25 cellular contexts compared by ENCODE assay signal in the genomic region with DNA sequence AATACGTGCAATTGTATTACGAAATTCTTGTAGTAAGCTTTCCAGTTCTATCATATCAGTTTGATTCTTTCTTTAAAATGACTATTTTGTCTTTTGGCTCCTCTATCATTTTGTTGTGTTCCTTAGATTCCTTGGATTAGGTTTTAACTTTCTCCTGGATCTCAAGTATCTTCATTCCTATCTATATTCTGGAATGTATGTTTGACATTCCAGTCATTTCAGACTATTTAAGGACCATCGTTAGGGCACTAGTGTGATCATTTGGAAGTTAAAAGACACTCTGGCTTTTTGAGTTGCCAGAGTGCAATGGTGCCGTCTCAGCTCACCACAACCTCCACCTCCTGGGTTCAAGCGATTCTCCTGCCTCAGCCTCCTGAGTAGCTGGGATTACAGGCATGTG. TPM values are rescaled to one million over a fixed set of nuclear protein-coding genes. Genes with fewer than 3 reads are reported as not detected.
"Had no signal": no experiment of that assay in that cellular context is flagged by ENCODE, and none has a peak within 500 bp of the region (broad histone marks: within the 10 kb centered on the region; RNA-seq: fewer than 3 reads in every experiment).

No MANE protein-coding gene starts in this region.

- H3K27me3 ChIP-seq: ascending aorta, body of pancreas, breast epithelium, SJSA1 had no signal

- H3K4me1 ChIP-seq: ascending aorta, breast epithelium, SJSA1 had no signal

- H3K4me3 ChIP-seq: ascending aorta, body of pancreas, breast epithelium, SJSA1 had no signal

- DNase-seq: activated CD4-positive, alpha-beta T cell treated with anti-CD3 and anti-CD28 coated beads for 36 hours; activated CD4-positive, alpha-beta T cell treated with anti-CD3 and anti-CD28 coated beads, Interleukin-2, amount 10 ng/mL, durations not matched to agents 7 days and 5 days; activated CD4-positive, alpha-beta T cell treated with anti-CD3 and anti-CD28 coated beads, Interleukin-2, amount 50 U/mL, for 48 hours; activated CD8-positive, alpha-beta T cell treated with anti-CD3 and anti-CD28 coated beads, Interleukin-2, amount 10 ng/mL, durations not matched to agents 7 days and 5 days; activated gamma-delta T cell; activated naive CD4-positive, alpha-beta T cell treated with Interleukin-2 at 50 U/mL for 16 hours; activated naive CD8-positive, alpha-beta T cell treated with anti-CD3 and anti-CD28 coated beads, Interleukin-2, amount 10 ng/mL, durations not matched to agents 7 days and 5 days; activated T-cell treated with anti-CD3 and anti-CD28 coated beads, Interleukin-2, amount 50 U/mL, for 24 hours; amygdala; body of pancreas; NCI-H1105; NCI-H1436; NCI-H1694; NCI-H2029; NCI-H345; NCI-H524 treated with DMSO at 0.1 percent for 48 hours; OCI-M1; SHP77 treated with DMSO at 0.1 percent for 48 hours; SK-N-SH had no signal

- H3K9me3 ChIP-seq: body of pancreas, breast epithelium, SJSA1 had no signal

- H3K36me3 ChIP-seq: ascending aorta, breast epithelium, SJSA1 had no signal

- H3K27ac ChIP-seq: ascending aorta, body of pancreas, breast epithelium, SJSA1 had no signal

RNA-seq across cellular contexts. Expression of gene SFTPD, which starts 45.7 kb away (rescaled TPM):
- total RNA-seq: activated CD4-positive, alpha-beta T cell treated with anti-CD3 and anti-CD28 coated beads for 36 hours; activated CD4-positive, alpha-beta T cell treated with anti-CD3 and anti-CD28 coated beads, Interleukin-2, amount 10 ng/mL, durations not matched to agents 7 days and 5 days; activated CD8-positive, alpha-beta T cell treated with anti-CD3 and anti-CD28 coated beads, Interleukin-2, amount 10 ng/mL, durations not matched to agents 7 days and 5 days; activated naive CD8-positive, alpha-beta T cell treated with anti-CD3 and anti-CD28 coated beads, Interleukin-2, amount 10 ng/mL, durations not matched to agents 7 days and 5 days; activated T-helper 2 cell treated with anti-CD3 and anti-CD28 coated beads, Interferon-gamma antibody, Interleukin-2, Interleukin-4, amounts not matched to agents 10 μg/mL and 5 μg/mL and 100 μg/mL, durations not matched to agents 14 hours and 24 hours and 36 hours; ascending aorta; M059J; NCI-H460 had no signal
